In genomic region chr12:48193623-48194022, GRCh38 we compare ENCODE assay signal across 20 cellular contexts. TPM values are rescaled to one million over a fixed set of nuclear protein-coding genes. Genes with fewer than 3 reads are reported as not detected.
DNase-seq lines count a peak whose midpoint lies in the region; TF ChIP-seq lines count a peak whose summit lies in the region.
"Had no signal": no experiment of that assay in that cellular context is flagged by ENCODE, and none has a peak within 500 bp of the region (broad histone marks: within the 10 kb centered on the region; RNA-seq: fewer than 3 reads in every experiment).

No MANE protein-coding gene starts in this region.

- no peaks in the 10 kb centered on the region for H4K20me1 ChIP-seq in mammary epithelial cell (ENCODE audit: insufficient read depth, low read length)
- H4K20me1 ChIP-seq: BLaER1 had no signal

- peak overlapping the region in 6 of 8 donors; percentile 2 to 57 (median 37) for H3K27ac ChIP-seq in spleen
- H3K27ac ChIP-seq in mammary epithelial cell (ENCODE audit: insufficient read depth, low read depth, low read length) = no peak overlapping the region
- H3K27ac ChIP-seq: BLaER1 had no signal

- CTCF ChIA-PET in mammary epithelial cell (lab: Charles Lee; ENCODE audit: low non-redundant PET) = interaction anchor here (0.6 kb wide), 1 partner anchor 769 kb away, joined by 3 read pairs; no protein-coding TSS in a partner anchor
- CTCF ChIA-PET in activated CD4-positive, alpha-beta memory T cell treated with anti-CD3 and anti-CD28 coated beads for 36 hours (lab: Charles Lee) = interaction anchor here (1.4 kb wide), 3 partner anchors 11 to 424 kb away, joined by 4 to 5 read pairs (median 4); partner anchors contain the start of gene CCDC184

- POLR2A ChIA-PET in activated CD4-positive, alpha-beta memory T cell treated with anti-CD3 and anti-CD28 coated beads for 36 hours (lab: Charles Lee) = interaction anchor here (1.4 kb wide), 1 partner anchor 11 kb away, joined by 4 read pairs; the partner anchor contains the start of gene CCDC184

- 65 to 84% (median 79%) methylated on average over 2 of the region's 2 CpGs for WGBS in spleen, 5 donors
- WGBS in mammary epithelial cell (ENCODE audit: low coverage, missing lambda C conversion rate) = 0% methylated on average over 2 of the region's 2 CpGs

- H3K27me3 Mint-ChIP-seq in activated CD4-positive, alpha-beta memory T cell treated with anti-CD3 and anti-CD28 coated beads for 36 hours = peaks cover 7% of the 10 kb centered on the region

- no peaks in the 10 kb centered on the region for H3K9me3 ChIP-seq in spleen
- H3K9me3 ChIP-seq in mammary epithelial cell (replicated peaks; ENCODE audit: insufficient read depth, low read length) = no peaks in the 10 kb centered on the region
- H3K9me3 ChIP-seq: BLaER1 had no signal

- intact Hi-C loops in spleen (cut with DNase I; ENCODE audit: low total_unique reads) = no loop called here
- intact Hi-C loops in mammary epithelial cell (cut with micrococcal nuclease) = no loop called here
- intact Hi-C loops in activated CD4-positive, alpha-beta memory T cell treated with anti-CD3 and anti-CD28 coated beads for 36 hours (cut with micrococcal nuclease) = no loop called here

- H3K4me1 Mint-ChIP-seq in activated CD4-positive, alpha-beta memory T cell treated with anti-CD3 and anti-CD28 coated beads for 36 hours (ENCODE audit: low read depth) = peaks cover 11% of the 10 kb centered on the region

- no peak overlapping the region for H3K9ac ChIP-seq in mammary epithelial cell (ENCODE audit: insufficient read depth, low read length)
- H3K9ac ChIP-seq: BLaER1 had no signal

- in situ Hi-C loops in mammary epithelial cell (cut with MboI; ENCODE audit: low sequenced_read_pairs in 2 of 2) = loop anchor here in 1 of 2 donors (25.0 kb wide), 1 partner anchor 419 kb away; no protein-coding TSS in a partner anchor

- H3K4me1 ChIP-seq in spleen = peaks cover 0 to 31% (median 14%) of the 10 kb centered on the region in 6 donors
- peaks cover 17% of the 10 kb centered on the region for H3K4me1 ChIP-seq in mammary epithelial cell (ENCODE audit: insufficient read depth, low read length)

- H2AFZ ChIP-seq in mammary epithelial cell (ENCODE audit: low read depth, low read length) = no peak overlapping the region
- H2AFZ ChIP-seq: GM23338 had no signal

- H3K4me3 Mint-ChIP-seq in activated CD4-positive, alpha-beta memory T cell treated with anti-CD3 and anti-CD28 coated beads for 36 hours = no peak overlapping the region
- H3K4me3 Mint-ChIP-seq: GM23338 had no signal

- H3K4me3 ChIP-seq in spleen = no peak overlapping the region
- H3K4me3 ChIP-seq in mammary epithelial cell (replicated peaks in 1 of 3; ENCODE audit: insufficient read depth in 1 of 3, low read depth in 2 of 3, low read length in 3 of 3) = no peak overlapping the region
- H3K4me3 ChIP-seq: BLaER1, GM23338 had no signal

- H3K79me2 ChIP-seq in mammary epithelial cell (ENCODE audit: insufficient read depth, low read length) = peaks cover 1% of the 10 kb centered on the region

- H3K4me2 ChIP-seq in mammary epithelial cell (ENCODE audit: insufficient read depth, low read depth, low read length) = no peak overlapping the region
- H3K4me2 ChIP-seq: BLaER1, GM23338 had no signal

- H3K36me3 Mint-ChIP-seq in activated CD4-positive, alpha-beta memory T cell treated with anti-CD3 and anti-CD28 coated beads for 36 hours = peaks cover 3% of the 10 kb centered on the region

- H3K27ac Mint-ChIP-seq in activated CD4-positive, alpha-beta memory T cell treated with anti-CD3 and anti-CD28 coated beads for 36 hours = no peak overlapping the region
- H3K27ac Mint-ChIP-seq: GM23338 had no signal

- DNase-seq in DMS53 (lab: John Stamatoyannopoulos, UW) (peak; percentile 80), SK-N-DZ (ENCODE audit: low spot score) (peak; percentile 85), islet precursor cell (peak; percentile 61), spleen (no peak), mammary epithelial cell (no peak), AG08395 (ENCODE audit: low spot score) (no peak)
- DNase-seq in activated CD4-positive, alpha-beta memory T cell treated with anti-CD3 and anti-CD28 coated beads for 36 hours = no peak
- DNase-seq: CD4-positive, alpha-beta memory T cell; DND-41; HCEC 1CT; NCI-H1092 treated with DMSO at 0.1 percent for 48 hours; NCI-H2081; NCI-H524; NCI-H82; RPMI8226; SHP77 treated with DMSO at 0.1 percent for 48 hours had no signal

- dilution Hi-C loops in mammary epithelial cell (cut with HindIII; ENCODE audit: low sequenced_read_pairs) = no loop called here

- H3K36me3 ChIP-seq in spleen = no peaks in the 10 kb centered on the region
- H3K36me3 ChIP-seq in mammary epithelial cell (ENCODE audit: insufficient read depth, low read length) = no peaks in the 10 kb centered on the region
- H3K36me3 ChIP-seq: BLaER1 had no signal

- TF ChIP-seq CTCF in spleen (IDR thresholded peaks at IDR 0.05 in 8 of 11, conservative IDR thresholded peaks at IDR 0.05 in 3 of 11) (no peak), mammary epithelial cell (conservative IDR thresholded peaks at IDR 0.05 in 1 of 2, IDR thresholded peaks at IDR 0.05 in 1 of 2; ENCODE audit: extremely low read depth in 1 of 2, insufficient read depth in 1 of 2, low read depth in 1 of 2, low read length in 2 of 2) (no peak)

- no peak for TF ChIP-seq POLR2A in spleen (IDR thresholded peaks at IDR 0.05)

- H3K9me3 Mint-ChIP-seq in activated CD4-positive, alpha-beta memory T cell treated with anti-CD3 and anti-CD28 coated beads for 36 hours = no peaks in the 10 kb centered on the region
- H3K9me3 Mint-ChIP-seq: GM23338 had no signal

- H3K27me3 ChIP-seq in spleen (replicated peaks in 1 of 7) (no peaks in the 10 kb centered on the region), mammary epithelial cell (ENCODE audit: insufficient read depth, low read length) (no peaks in the 10 kb centered on the region)
- H3K27me3 ChIP-seq: BLaER1 had no signal

- BruUV-seq in mammary epithelial cell (replicated peaks; lab: Mats Ljungman, UMichigan) = no TSS peak

RNA-seq across cellular contexts. Expression of gene OR10AD1, which starts 9.5 kb away (rescaled TPM):
- polyA plus RNA-seq in SK-N-DZ (2014; cell fraction: cytosol; rRNA removed) = not detected in 2 replicates
- not detected in 2 replicates for polyA plus RNA-seq in SK-N-DZ (2014; cell fraction: nucleus; rRNA removed)
- not detected for total RNA-seq in spleen
- polyA plus RNA-seq in spleen = not detected
- total RNA-seq in mammary epithelial cell = not detected
- polyA plus RNA-seq in mammary epithelial cell = not detected
- polyA minus RNA-seq in mammary epithelial cell = not detected
- not detected for total RNA-seq in activated CD4-positive, alpha-beta memory T cell treated with anti-CD3 and anti-CD28 coated beads for 36 hours
- total RNA-seq: CD4-positive, alpha-beta memory T cell; G401; GM23338; LHCN-M2 had no signal
- polyA plus RNA-seq: CD4-positive, alpha-beta memory T cell; GM23338 had no signal

RNA-seq across cellular contexts. Expression of gene CCDC184, which starts 10.2 kb away (rescaled TPM):
- polyA plus RNA-seq in SK-N-DZ (2014; cell fraction: cytosol; rRNA removed) = 10.0 and 10.2 TPM in 2 replicates
- 4.2 and 6.4 TPM in 2 replicates for polyA plus RNA-seq in SK-N-DZ (2014; cell fraction: nucleus; rRNA removed)
- 1 to 10 TPM in 4 of 7 donors, under 1 TPM in 3; 0.73 to 1.7 (median 1.1) TPM for total RNA-seq in spleen
- under 1 TPM; 0.45 to 0.59 (median 0.52) TPM for polyA plus RNA-seq in spleen
- 1 to 10 TPM; 1.5 to 1.7 TPM for total RNA-seq in mammary epithelial cell
- polyA plus RNA-seq in mammary epithelial cell = 0.25 TPM
- polyA minus RNA-seq in mammary epithelial cell = not detected
- total RNA-seq in activated CD4-positive, alpha-beta memory T cell treated with anti-CD3 and anti-CD28 coated beads for 36 hours = under 1 TPM; 0.36 to 0.40 TPM

RNA-seq across cellular contexts. Expression of gene ASB8, which starts 36.3 kb away (rescaled TPM):
- 21.9 and 25.8 TPM in 2 replicates for polyA plus RNA-seq in SK-N-DZ (2014; cell fraction: cytosol; rRNA removed)
- 9.7 and 22.2 TPM in 2 replicates for polyA plus RNA-seq in SK-N-DZ (2014; cell fraction: nucleus; rRNA removed)
- total RNA-seq in spleen (10 to 100 TPM; 34.7 to 48.8 (median 40.2) TPM), mammary epithelial cell (10 to 100 TPM; 20.4 to 20.7 TPM)
- polyA plus RNA-seq in spleen (10 to 100 TPM; 15.7 to 19.4 (median 17.1) TPM), mammary epithelial cell (18.2 TPM)
- 7.3 TPM for polyA minus RNA-seq in mammary epithelial cell
- 10 to 100 TPM; 31.4 to 33.6 TPM for total RNA-seq in activated CD4-positive, alpha-beta memory T cell treated with anti-CD3 and anti-CD28 coated beads for 36 hours

Comparison
In these comparisons a context has a peak if more than half of its experiments do, and no peak if none do; other contexts are left out.
1. DNase-seq: peak in DMS53 (single experiment), SK-N-DZ (single experiment) and islet precursor cell (single experiment); none in spleen (single experiment), mammary epithelial cell (single experiment), activated CD4-positive, alpha-beta memory T cell treated with anti-CD3 and anti-CD28 coated beads for 36 hours (single experiment) and AG08395 (single experiment).